Comparison of ENCODE assay signal across 8 cellular contexts in the genomic region with DNA sequence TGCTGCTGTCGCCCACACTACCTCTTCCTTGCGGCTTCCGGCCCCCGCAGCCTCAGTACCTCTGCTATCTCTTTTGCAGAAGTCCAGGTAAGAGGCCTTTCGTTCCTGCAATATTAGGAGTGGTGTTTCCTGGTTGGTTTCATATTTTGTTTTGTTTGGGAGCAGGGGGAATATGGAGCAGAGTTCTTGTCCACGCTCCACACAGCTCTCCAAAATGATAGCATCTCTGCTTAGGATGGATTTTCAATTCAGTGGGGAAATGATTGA. TPM values are rescaled to one million over a fixed set of nuclear protein-coding genes. Genes with fewer than 3 reads are reported as not detected.
A peak's percentile ranks its signal among the peaks of the same experiment; 100 is the strongest.
DNase-seq lines count a peak whose midpoint lies in the region; ATAC-seq, FAIRE-seq and TF ChIP-seq lines count a peak whose summit lies in the region.

No MANE protein-coding gene starts in this region.

- H2AFZ ChIP-seq in K562 (ENCODE audit: low read depth, low read length): peak overlapping the region; percentile 98

- TF ChIP-seq RAD21 in K562 (CRISPR knock-in tag; conservative IDR thresholded peaks at IDR 0.05 in 1 of 2, IDR thresholded peaks at IDR 0.05 in 1 of 2): no peak

- H3K4me2 ChIP-seq in K562 (ENCODE audit: insufficient read depth, low read length): peak overlapping the region; percentile 90

- peaks cover 39% of the 10 kb centered on the region for H3K79me2 ChIP-seq in K562 (ENCODE audit: control insufficient read depth, insufficient read depth, low read length)

- CTCF ChIA-PET in BJ (lab: Yijun Ruan, JAX): interaction anchor here (1.0 to 1.2 kb wide), 2 partner anchors 63 to 86 kb away, joined by 3 to 7 read pairs; a partner anchor contains a TSS
- CTCF ChIA-PET in K562 (lab: Yijun Ruan, JAX; ENCODE audit: low intra/inter-chr PET ratio): no interaction called here

- POLR2A ChIA-PET in BJ (lab: Charles Lee): no interaction called here
- POLR2A ChIA-PET in K562 (lab: Yijun Ruan, JAX): interaction anchor here (1.2 to 2.9 kb wide), 8 partner anchors 8 to 205 kb away, joined by 3 to 22 read pairs (median 4); a partner anchor contains a TSS

- H3K4me3 ChIP-seq in BJ (ENCODE audit: low read depth, low read length) (peak overlapping the region; percentile 95), K562 (peak overlapping the region; percentile 79), mononuclear cell (ENCODE audit: low read length) (peak overlapping the region; percentile 100)

- FAIRE-seq in K562 (lab: Jason Lieb, UNC): no peak

- H3K4me1 ChIP-seq in K562 (replicated peaks in 1 of 2; ENCODE audit: control insufficient read depth in 2 of 2, insufficient read depth in 2 of 2, low read length in 2 of 2) (peaks cover 7 to 10% of the 10 kb centered on the region in 2 experiments; a peak in 4 of 5 replicates), mononuclear cell (ENCODE audit: insufficient read depth, low read length) (peaks cover 24% of the 10 kb centered on the region)

- H3K36me3 ChIP-seq in BJ (ENCODE audit: control insufficient read depth, insufficient read depth, low read length): peaks cover 15% of the 10 kb centered on the region
- peaks cover 45% of the 10 kb centered on the region for H3K36me3 ChIP-seq in K562 (ENCODE audit: control insufficient read depth, insufficient read depth, low read length)

- TF ChIP-seq POLR2A in K562 (conservative IDR thresholded peaks at IDR 0.05): no peak

- ATAC-seq in HG02870 (IDR thresholded peaks at IDR 0.05; ENCODE audit: unreplicated experiment): peak; percentile 23
- ATAC-seq in K562: no peak
- ATAC-seq in HG03139 (IDR thresholded peaks at IDR 0.05; ENCODE audit: unreplicated experiment): no peak
- ATAC-seq in HG03045 (IDR thresholded peaks at IDR 0.05; ENCODE audit: unreplicated experiment): no peak

- BruUV-seq in K562 (replicated peaks; lab: Mats Ljungman, UMichigan): no TSS peak

- DNase-seq in BJ (ENCODE audit: low read depth): no peak
- peak in 1 of 4 experiments; percentile 74 for DNase-seq in K562 (ENCODE audit: extremely low read depth in 1 of 4, low spot score in 3 of 4)
- DNase-seq in NCI-H82 treated with DMSO at 0.1 percent for 48 hours (lab: John Stamatoyannopoulos, UW; ENCODE audit: unreplicated experiment): no peak
- DNase-seq in effector CD4-positive, alpha-beta T cell: no peak

- no peak for TF ChIP-seq EP300 in K562 (IDR thresholded peaks at IDR 0.05; ENCODE audit: low read length)

- H3K27ac ChIP-seq in K562 (ENCODE audit: extremely low read depth, low read depth, low read length): peak overlapping the region; percentile 97

- no peaks in the 10 kb centered on the region for H3K27me3 ChIP-seq in BJ (ENCODE audit: control insufficient read depth, insufficient read depth, low read length)
- H3K27me3 ChIP-seq in K562 (ENCODE audit: control insufficient read depth in 2 of 2, insufficient read depth in 2 of 2, low read length in 2 of 2): no peaks in the 10 kb centered on the region
- H3K27me3 ChIP-seq in mononuclear cell (ENCODE audit: insufficient read depth, low read length): no peaks in the 10 kb centered on the region

- WGBS in K562 (ENCODE audit: insufficient coverage, low coverage, missing lambda C conversion rate): 0% methylated on average over 6 of the region's 6 CpGs

- H3K9me3 ChIP-seq in K562 (replicated peaks; ENCODE audit: control insufficient read depth, insufficient read depth, low read depth, low read length) (peaks cover 3% of the 10 kb centered on the region; the same call in 1 of the 2 replicates), mononuclear cell (ENCODE audit: low read depth, low read length) (no peaks in the 10 kb centered on the region)

- no peaks in the 10 kb centered on the region for H4K20me1 ChIP-seq in K562 (replicated peaks; ENCODE audit: control insufficient read depth, insufficient read depth, low read length)

- TF ChIP-seq CTCF in BJ (IDR thresholded peaks at IDR 0.05; ENCODE audit: insufficient read depth, low read depth, low read length) (no peak), K562 (IDR thresholded peaks at IDR 0.05 in 2 of 3, conservative IDR thresholded peaks at IDR 0.05 in 1 of 3; ENCODE audit: insufficient read depth in 2 of 3, low read depth in 1 of 3, low read length in 3 of 3) (no peak)

- H3K9me1 ChIP-seq in K562 (ENCODE audit: control insufficient read depth, insufficient read depth, low read length): no peaks in the 10 kb centered on the region

- H3K9ac ChIP-seq in K562 (ENCODE audit: insufficient read depth in 1 of 2, low read depth in 2 of 2, low read length in 2 of 2): peak overlapping the region; percentile 95 to 97

- intact Hi-C loops in K562 (cut with micrococcal nuclease): loop anchor here (2.0 to 10.0 kb wide), 3 partner anchors 52 to 560 kb away; no protein-coding TSS in a partner anchor

- in situ Hi-C loops in K562 (cut with MboI): no loop called here

TF ChIP-seq in K562, 482 proteins besides CTCF, POLR2A, EP300 and RAD21 (continues in another document):
- no peak for TF ChIP-seq RBM14 (IDR thresholded peaks at IDR 0.05; ENCODE audit: borderline replicate concordance, insufficient read depth, low read depth, low read length)
- TF ChIP-seq, protein P1, sequence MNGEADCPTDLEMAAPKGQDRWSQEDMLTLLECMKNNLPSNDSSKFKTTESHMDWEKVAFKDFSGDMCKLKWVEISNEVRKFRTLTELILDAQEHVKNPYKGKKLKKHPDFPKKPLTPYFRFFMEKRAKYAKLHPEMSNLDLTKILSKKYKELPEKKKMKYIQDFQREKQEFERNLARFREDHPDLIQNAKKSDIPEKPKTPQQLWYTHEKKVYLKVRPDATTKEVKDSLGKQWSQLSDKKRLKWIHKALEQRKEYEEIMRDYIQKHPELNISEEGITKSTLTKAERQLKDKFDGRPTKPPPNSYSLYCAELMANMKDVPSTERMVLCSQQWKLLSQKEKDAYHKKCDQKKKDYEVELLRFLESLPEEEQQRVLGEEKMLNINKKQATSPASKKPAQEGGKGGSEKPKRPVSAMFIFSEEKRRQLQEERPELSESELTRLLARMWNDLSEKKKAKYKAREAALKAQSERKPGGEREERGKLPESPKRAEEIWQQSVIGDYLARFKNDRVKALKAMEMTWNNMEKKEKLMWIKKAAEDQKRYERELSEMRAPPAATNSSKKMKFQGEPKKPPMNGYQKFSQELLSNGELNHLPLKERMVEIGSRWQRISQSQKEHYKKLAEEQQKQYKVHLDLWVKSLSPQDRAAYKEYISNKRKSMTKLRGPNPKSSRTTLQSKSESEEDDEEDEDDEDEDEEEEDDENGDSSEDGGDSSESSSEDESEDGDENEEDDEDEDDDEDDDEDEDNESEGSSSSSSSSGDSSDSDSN (IDR thresholded peaks at IDR 0.05; ENCODE audit: borderline replicate concordance in 1 of 2, low read depth in 2 of 2, low read length in 2 of 2): 0 out of 4 replicates have a peak, but pooled peaks of 1 of the 2 experiments have one; percentile 56

RNA-seq across cellular contexts. Expression of a gene that starts 0.8 kb away (rescaled TPM):
- 157 and 191 TPM in 2 replicates for polyA plus RNA-seq in BJ (2011; rRNA removed)
- 59.2 and 80.4 TPM in 2 replicates for polyA minus RNA-seq in BJ (2011; rRNA and poly(A)+ RNA removed)
- total RNA-seq in K562 (2011; cell fraction: chromatin; rRNA removed; ENCODE audit: low replicate concordance): 185 and 201 TPM in 2 replicates
- 139 and 158 TPM in 2 replicates for total RNA-seq in K562 (2011; cell fraction: nucleolus; rRNA removed)
- 191 and 256 TPM in 2 replicates for total RNA-seq in K562 (2011; cell fraction: nucleoplasm; rRNA removed)
- total RNA-seq in K562 (2014; rRNA removed): 145 and 157 TPM in 2 replicates
- total RNA-seq in K562 (2014; rRNA removed; fragmentation: Illumina TruSeq; extraction: Trizol): 99.6 and 100 TPM in 2 replicates
- total RNA-seq in K562 (2015; rRNA removed; fragmentation: Illumina TruSeq; extraction: Trizol): 115 TPM in 2 replicates
- 119 and 125 TPM in 2 replicates for total RNA-seq in K562 (2021)
- 166 and 183 TPM in 2 replicates for polyA plus RNA-seq in K562 (2011; rRNA removed)
- polyA plus RNA-seq in K562 (2011; cell fraction: cytosol; rRNA removed): 170 and 202 TPM in 2 replicates
- 331 and 388 TPM in 2 replicates for polyA plus RNA-seq in K562 (2011; cell fraction: nucleus; rRNA removed)
- polyA plus RNA-seq in K562 (2012): 129 and 159 TPM in 2 replicates
- polyA plus RNA-seq in K562 (2014; fragmentation: Illumina TruSeq; extraction: Trizol): 204 and 210 TPM in 2 replicates
- 100 to 1,000 TPM; 137 to 166 TPM for polyA plus RNA-seq in K562 (2014; fragmentation: Nextera tagmentation; extraction: Ambion mirVana)
- 195 and 210 TPM in 2 replicates for polyA plus RNA-seq in K562 (2014; rRNA removed)
- 103 and 117 TPM in 2 replicates for polyA minus RNA-seq in K562 (2011; rRNA and poly(A)+ RNA removed)
- 64.9 and 65.9 TPM in 2 replicates for polyA minus RNA-seq in K562 (2011; cell fraction: cytosol; rRNA and poly(A)+ RNA removed)
- polyA minus RNA-seq in K562 (2011; cell fraction: nucleus; rRNA and poly(A)+ RNA removed): 81.6 and 132 TPM in 2 replicates
- total RNA-seq in mononuclear cell: 128 TPM

RNA-seq across cellular contexts. Expression of a gene that starts 48.0 kb away (rescaled TPM):
- polyA plus RNA-seq in BJ (2011; rRNA removed) (7.5 and 9.4 TPM in 2 replicates), K562 (2011; rRNA removed) (0.38 and 0.45 TPM in 2 replicates), K562 (2014; fragmentation: Illumina TruSeq; extraction: Trizol) (0.22 and 0.46 TPM in 2 replicates), K562 (2014; fragmentation: Nextera tagmentation; extraction: Ambion mirVana) (under 1 TPM; 0.24 to 0.32 TPM), K562 (2014; rRNA removed) (0.68 and 1.0 TPM in 2 replicates)
- polyA minus RNA-seq in BJ (2011; rRNA and poly(A)+ RNA removed): 5.3 and 8.2 TPM in 2 replicates
- 0.69 and 0.76 TPM in 2 replicates for total RNA-seq in K562 (2011; cell fraction: chromatin; rRNA removed; ENCODE audit: low replicate concordance)
- total RNA-seq in K562 (2011; cell fraction: nucleolus; rRNA removed): 0.33 and 0.53 TPM in 2 replicates
- total RNA-seq in K562 (2011; cell fraction: nucleoplasm; rRNA removed): 0.31 and 0.66 TPM in 2 replicates
- total RNA-seq in K562 (2014; rRNA removed) (0.41 TPM in 1 of 2 replicates, not detected in the other), K562 (2014; rRNA removed; fragmentation: Illumina TruSeq; extraction: Trizol) (0.07 TPM in 1 of 2 replicates, not detected in the other), K562 (2015; rRNA removed; fragmentation: Illumina TruSeq; extraction: Trizol) (0.11 and 0.14 TPM in 2 replicates), K562 (2021) (0.36 and 0.60 TPM in 2 replicates), mononuclear cell (74.8 TPM)
- polyA plus RNA-seq in K562 (2011; cell fraction: cytosol; rRNA removed): 0.27 TPM in 2 replicates
- 0.29 and 0.48 TPM in 2 replicates for polyA plus RNA-seq in K562 (2011; cell fraction: nucleus; rRNA removed)
- 0.20 and 0.80 TPM in 2 replicates for polyA plus RNA-seq in K562 (2012)
- polyA minus RNA-seq in K562 (2011; rRNA and poly(A)+ RNA removed): 0.27 and 0.39 TPM in 2 replicates
- polyA minus RNA-seq in K562 (2011; cell fraction: cytosol; rRNA and poly(A)+ RNA removed): not detected in 2 replicates
- not detected in 2 replicates for polyA minus RNA-seq in K562 (2011; cell fraction: nucleus; rRNA and poly(A)+ RNA removed)

Comparison
In these comparisons a context has a peak if more than half of its experiments do, and no peak if none do; other contexts are left out.
1. RNA of a gene that starts 48.0 kb away (total RNA-seq): 74.8 TPM in mononuclear cell (single experiment); 0.07 to 0.76 TPM in K562; every median in the first group is over 10 times any median in the second.
2. Peak in every context shown above with its lines, with median percentiles within 50 percentile points of each other: H3K4me3 ChIP-seq.